Comparison of ENCODE assay signal across 1 cellular context in genomic region chr1:109643385-109644230, GRCh38.
TF ChIP-seq lines count a peak whose summit lies in the region.

No MANE protein-coding gene starts in this region.

TF ChIP-seq in H1, 55 proteins besides CTCF, POLR2A, EP300 and RAD21:
- TF ChIP-seq BACH1 (IDR thresholded peaks at IDR 0.05; ENCODE audit: low read length) (no peak), CBX8 (IDR thresholded peaks at IDR 0.05; ENCODE audit: borderline replicate concordance, low read depth, low read length) (no peak), ATF3 (IDR thresholded peaks at IDR 0.05; ENCODE audit: insufficient read depth, low read depth, low read length) (no peak), GABPA (IDR thresholded peaks at IDR 0.05; ENCODE audit: borderline replicate concordance, insufficient read depth, low read length) (peak; percentile 65; the same call in 1 of the 2 replicates), KDM4A (IDR thresholded peaks at IDR 0.05; ENCODE audit: low read depth, low read length, severe bottlenecking) (no peak), KDM1A (IDR thresholded peaks at IDR 0.05; ENCODE audit: borderline replicate concordance, low read length) (no peak; the same call in 1 of the 2 replicates), USF2 (IDR thresholded peaks at IDR 0.05; ENCODE audit: low read length) (no peak), TCF12 (IDR thresholded peaks at IDR 0.05; ENCODE audit: low read depth, low read length) (no peak), POLR2AphosphoS5 (IDR thresholded peaks at IDR 0.05; ENCODE audit: low read depth, low read length) (no peak), SUZ12 (IDR thresholded peaks at IDR 0.05; ENCODE audit: low read length) (no peak), CEBPB (IDR thresholded peaks at IDR 0.05; ENCODE audit: low read depth, low read length) (0 out of 2 replicates have a peak, but pooled peaks have one; percentile 1), TAF7 (optimal IDR thresholded peaks at IDR 0.05; ENCODE audit: borderline replicate concordance, low read depth, low read length) (no peak), POU5F1 (IDR thresholded peaks at IDR 0.05; ENCODE audit: low read depth, low read length) (no peak), ASH2L (IDR thresholded peaks at IDR 0.05; ENCODE audit: low read length) (peak; percentile 25), MAFK (IDR thresholded peaks at IDR 0.05; ENCODE audit: low read depth, low read length) (no peak), KDM5A (IDR thresholded peaks at IDR 0.05; ENCODE audit: low read length) (no peak), MAX (IDR thresholded peaks at IDR 0.05) (no peak), TBP (IDR thresholded peaks at IDR 0.05; ENCODE audit: low read depth, low read length) (peak; percentile 40; the same call in 1 of the 2 replicates), CHD7 (IDR thresholded peaks at IDR 0.05; ENCODE audit: insufficient replicate concordance, low read length) (no peak), JUN (IDR thresholded peaks at IDR 0.05; ENCODE audit: low read depth, low read length) (no peak), NRF1 (IDR thresholded peaks at IDR 0.05; ENCODE audit: low read depth, low read length) (no peak), E2F6 (IDR thresholded peaks at IDR 0.05) (0 out of 2 replicates have a peak, but pooled peaks have one; percentile 13), EZH2 (IDR thresholded peaks at IDR 0.05; ENCODE audit: low read depth, low read length, severe bottlenecking) (no peak), SP1 (IDR thresholded peaks at IDR 0.05; ENCODE audit: low read depth, low read length) (no peak), ZNF274 (IDR thresholded peaks at IDR 0.05; ENCODE audit: borderline replicate concordance, extremely low read depth, low read length) (no peak), RXRA (IDR thresholded peaks at IDR 0.05; ENCODE audit: insufficient read depth, low read depth, low read length) (peak; percentile 86; the same call in 1 of the 2 replicates), EGR1 (IDR thresholded peaks at IDR 0.05; ENCODE audit: borderline replicate concordance, low read depth, low read length) (no peak), HDAC2 (IDR thresholded peaks at IDR 0.05; ENCODE audit: borderline replicate concordance in 1 of 2, low read depth in 2 of 2, low read length in 2 of 2) (no peak), BRCA1 (IDR thresholded peaks at IDR 0.05; ENCODE audit: low read depth, low read length) (no peak), SAP30 (IDR thresholded peaks at IDR 0.05; ENCODE audit: insufficient read depth, insufficient replicate concordance, low read length) (no peak), CHD2 (IDR thresholded peaks at IDR 0.05; ENCODE audit: low read length) (0 out of 2 replicates have a peak, but pooled peaks have one; percentile 45), NANOG (IDR thresholded peaks at IDR 0.05; ENCODE audit: insufficient read depth, low read depth, low read length, poor library complexity, severe bottlenecking) (no peak), SRF (IDR thresholded peaks at IDR 0.05; ENCODE audit: low read depth, low read length) (no peak), CREB1 (IDR thresholded peaks at IDR 0.05) (0 out of 2 replicates have a peak, but pooled peaks have one; percentile 11), CHD1 (IDR thresholded peaks at IDR 0.05; ENCODE audit: low read depth, low read length) (no peak), SP4 (IDR thresholded peaks at IDR 0.05; ENCODE audit: low read length) (no peak), YY1 (IDR thresholded peaks at IDR 0.05; ENCODE audit: low read depth, low read length) (peak; percentile 57; the same call in 1 of the 2 replicates), RBBP5 (IDR thresholded peaks at IDR 0.05; ENCODE audit: borderline replicate concordance, low read depth, low read length) (no peak), TEAD4 (IDR thresholded peaks at IDR 0.05; ENCODE audit: low read depth, low read length) (no peak), HDAC6 (IDR thresholded peaks at IDR 0.05; ENCODE audit: low read depth, low read length) (no peak), FOSL1 (IDR thresholded peaks at IDR 0.05; ENCODE audit: insufficient read depth, low read depth, low read length) (no peak), PHF8 (conservative IDR thresholded peaks at IDR 0.05; ENCODE audit: low read depth, low read length) (no peak), SIX5 (IDR thresholded peaks at IDR 0.05; ENCODE audit: low read depth, low read length) (no peak), CTBP2 (IDR thresholded peaks at IDR 0.05; ENCODE audit: borderline replicate concordance, insufficient read depth, insufficient read length, low read length) (no peak), JUND (IDR thresholded peaks at IDR 0.05; ENCODE audit: low read length) (0 out of 2 replicates have a peak, but pooled peaks have one; percentile 18), RFX5 (IDR thresholded peaks at IDR 0.05; ENCODE audit: borderline replicate concordance, low read depth, low read length) (no peak), RNF2 (IDR thresholded peaks at IDR 0.05; ENCODE audit: borderline replicate concordance, low read depth, low read length, missing control alignments, poor library complexity, severe bottlenecking) (no peak), BCL11A (IDR thresholded peaks at IDR 0.05; ENCODE audit: low read depth in 2 of 2, low read length in 2 of 2) (no peak), SIN3A (conservative IDR thresholded peaks at IDR 0.05 in 1 of 2, IDR thresholded peaks at IDR 0.05 in 1 of 2; ENCODE audit: low read depth in 1 of 2, low read length in 2 of 2) (no peak), SP2 (IDR thresholded peaks at IDR 0.05; ENCODE audit: low read length) (no peak), TAF1 (IDR thresholded peaks at IDR 0.05; ENCODE audit: low read depth, low read length) (0 out of 2 replicates have a peak, but pooled peaks have one; percentile 29), GTF2F1 (IDR thresholded peaks at IDR 0.05; ENCODE audit: borderline replicate concordance, low read depth, low read length) (no peak), SIRT6 (IDR thresholded peaks at IDR 0.05; ENCODE audit: low read length) (no peak), CBX5 (IDR thresholded peaks at IDR 0.05; ENCODE audit: low read depth, low read length) (no peak), ATF2 (IDR thresholded peaks at IDR 0.05; ENCODE audit: low read length) (no peak)
